Comparison of ENCODE assay signal across 18 cellular contexts in the genomic region with DNA sequence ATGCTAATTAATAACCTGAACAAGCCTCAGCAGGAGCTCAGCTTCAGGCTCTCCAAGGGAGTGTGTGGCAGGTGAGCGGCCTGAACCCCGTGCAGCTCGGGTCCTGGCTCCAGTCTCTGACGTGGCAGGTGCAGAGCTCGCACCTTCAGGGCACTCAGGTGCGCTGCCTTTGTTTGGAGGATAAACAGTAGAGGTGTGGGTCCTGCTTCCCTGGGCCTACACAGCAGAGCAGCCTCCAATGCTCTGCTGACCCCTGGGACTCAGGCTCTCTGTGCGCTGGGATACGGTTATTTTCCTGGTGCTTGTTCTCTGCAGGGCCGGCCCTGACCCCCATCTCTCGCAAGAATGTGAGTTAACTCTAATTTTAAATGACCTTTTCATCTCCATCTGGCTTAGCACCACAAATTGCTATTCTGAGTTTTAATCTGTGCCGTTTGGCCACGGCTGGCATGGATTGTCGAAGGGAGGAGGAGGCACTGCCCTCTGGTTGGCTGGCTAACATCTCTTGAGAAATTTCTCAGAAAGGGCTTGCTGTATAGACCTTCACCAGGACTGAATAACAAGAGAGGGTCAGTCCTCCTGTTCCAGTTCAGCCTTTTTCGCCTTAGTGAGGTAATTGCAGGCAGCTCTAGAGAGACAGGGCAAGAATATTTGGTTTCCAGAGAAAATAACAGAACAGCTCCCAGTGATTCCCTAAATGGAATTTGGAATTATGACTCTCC.
DNase-seq lines count a peak whose midpoint lies in the region; ATAC-seq and TF ChIP-seq lines count a peak whose summit lies in the region.
"Had no signal": no experiment of that assay in that cellular context is flagged by ENCODE, and none has a peak within 500 bp of the region (broad histone marks: within the 10 kb centered on the region; RNA-seq: fewer than 3 reads in every experiment).

No MANE protein-coding gene starts in this region.

- H3K9me3 Mint-ChIP-seq in T-helper 2 cell treated with Interferon-gamma antibody and Interleukin-4, amounts not matched to agents 5 μg/mL and 100 μg/mL, for 36 hours, result no peaks in the 10 kb centered on the region
- H3K9me3 Mint-ChIP-seq: activated T-cell treated with anti-CD3 and anti-CD28 coated beads, Interleukin-2, amount 50 U/mL, for 72 hours had no signal

- no peaks in the 10 kb centered on the region for H4K20me1 ChIP-seq in OCI-LY7 (ENCODE audit: insufficient read depth, low read length)
- no peaks in the 10 kb centered on the region for H4K20me1 ChIP-seq in SK-N-SH (ENCODE audit: insufficient read depth)

- H3K36me3 ChIP-seq in heart right ventricle (no peaks in the 10 kb centered on the region), OCI-LY7 (ENCODE audit: insufficient read depth, low read length) (no peaks in the 10 kb centered on the region), SK-N-SH (replicated peaks in 1 of 2; ENCODE audit: control insufficient read depth in 1 of 2, insufficient read depth in 2 of 2, low read length in 1 of 2) (no peaks in the 10 kb centered on the region)
- H3K36me3 ChIP-seq: SJCRH30 had no signal

- no peaks in the 10 kb centered on the region for H3K27me3 Mint-ChIP-seq in T-helper 2 cell treated with Interferon-gamma antibody and Interleukin-4, amounts not matched to agents 5 μg/mL and 100 μg/mL, for 36 hours (ENCODE audit: low read depth)

- intact Hi-C loops in heart right ventricle (cut with DNase I), result no loop called here
- intact Hi-C loops in OCI-LY7 (cut with micrococcal nuclease; ENCODE audit: unreplicated experiment), result no loop called here

- no peak overlapping the region for H3K27ac Mint-ChIP-seq in T-helper 2 cell treated with Interferon-gamma antibody and Interleukin-4, amounts not matched to agents 5 μg/mL and 100 μg/mL, for 36 hours
- H3K27ac Mint-ChIP-seq: activated CD8-positive, alpha-beta T cell treated with anti-CD3 and anti-CD28 coated beads, Interleukin-2, amount 10 ng/mL, durations not matched to agents 7 days and 5 days; activated naive CD8-positive, alpha-beta T cell; activated T-cell treated with anti-CD3 and anti-CD28 coated beads, Interleukin-2, amount 50 U/mL, for 72 hours; CD14-positive monocyte had no signal

- H3K27ac ChIP-seq in heart right ventricle (no peak overlapping the region), OCI-LY7 (ENCODE audit: low read depth, low read length, poor library complexity, severe bottlenecking) (no peak overlapping the region), SK-N-SH (ENCODE audit: low read depth in 2 of 2, low read length in 1 of 2) (no peak overlapping the region)
- H3K27ac ChIP-seq: body of pancreas, hepatocyte, SJCRH30 had no signal

- 72 to 86% methylated on average over 14 of the region's 14 CpGs for WGBS in heart right ventricle, 2 donors
- WGBS in SK-N-SH (ENCODE audit: low lambda C conversion rate), result 32% methylated on average over 14 of the region's 14 CpGs

- no peaks in the 10 kb centered on the region for H3K36me3 Mint-ChIP-seq in T-helper 2 cell treated with Interferon-gamma antibody and Interleukin-4, amounts not matched to agents 5 μg/mL and 100 μg/mL, for 36 hours (ENCODE audit: low read depth)
- H3K36me3 Mint-ChIP-seq: activated naive CD8-positive, alpha-beta T cell; CD14-positive monocyte had no signal

- peak in 5 of 8 donors; percentile 4 to 54 (median 40) for ATAC-seq in heart right ventricle
- ATAC-seq: activated CD8-positive, alpha-beta T cell treated with anti-CD3 and anti-CD28 coated beads, Interleukin-2, amount 10 ng/mL, durations not matched to agents 7 days and 5 days; activated T-cell treated with anti-CD3 and anti-CD28 coated beads, Interleukin-2, amount 50 U/mL, for 72 hours; body of pancreas had no signal

- TF ChIP-seq RAD21 in SK-N-SH (IDR thresholded peaks at IDR 0.05; ENCODE audit: low read length), result no peak

- H3K27me3 ChIP-seq in heart right ventricle, result no peaks in the 10 kb centered on the region
- no peaks in the 10 kb centered on the region for H3K27me3 ChIP-seq in SK-N-SH (ENCODE audit: insufficient read depth)
- H3K27me3 ChIP-seq: body of pancreas, hepatocyte, SJCRH30 had no signal

- H3F3A ChIP-seq in SK-N-SH (replicated peaks; ENCODE audit: insufficient read depth), result no peaks in the 10 kb centered on the region

- no peaks in the 10 kb centered on the region for H3K9me3 ChIP-seq in heart right ventricle
- no peaks in the 10 kb centered on the region for H3K9me3 ChIP-seq in OCI-LY7 (ENCODE audit: low read length)
- H3K9me3 ChIP-seq in SK-N-SH, result no peaks in the 10 kb centered on the region; the same call in none of the 2 replicates
- H3K9me3 ChIP-seq: body of pancreas, SJCRH30 had no signal

- TF ChIP-seq EP300 in SK-N-SH (IDR thresholded peaks at IDR 0.05; ENCODE audit: borderline replicate concordance in 1 of 2, low read depth in 1 of 2, low read length in 1 of 2), result no peak

- H3K9ac ChIP-seq in SK-N-SH, result no peak overlapping the region

- no peak overlapping the region for H3K4me3 ChIP-seq in heart right ventricle
- H3K4me3 ChIP-seq in OCI-LY7 (ENCODE audit: low read depth, low read length, poor library complexity, severe bottlenecking), result no peak overlapping the region
- H3K4me3 ChIP-seq in SK-N-SH (ENCODE audit: low read depth in 2 of 2, low read length in 1 of 2), result no peak overlapping the region
- H3K4me3 ChIP-seq: body of pancreas, hepatocyte, lung, SJCRH30 had no signal

- no peak for TF ChIP-seq CTCF in heart right ventricle (IDR thresholded peaks at IDR 0.05)
- no peak for TF ChIP-seq CTCF in OCI-LY7 (conservative IDR thresholded peaks at IDR 0.05; ENCODE audit: low read length)
- no peak for TF ChIP-seq CTCF in SK-N-SH (IDR thresholded peaks at IDR 0.05)

- H2AFZ ChIP-seq in OCI-LY7 (ENCODE audit: low read length) (no peak overlapping the region), SK-N-SH (ENCODE audit: low read depth) (no peak overlapping the region)
- H2AFZ ChIP-seq: hepatocyte had no signal

- H3K4me3 Mint-ChIP-seq in T-helper 2 cell treated with Interferon-gamma antibody and Interleukin-4, amounts not matched to agents 5 μg/mL and 100 μg/mL, for 36 hours, result no peak overlapping the region
- H3K4me3 Mint-ChIP-seq: activated CD8-positive, alpha-beta T cell treated with anti-CD3 and anti-CD28 coated beads, Interleukin-2, amount 10 ng/mL, durations not matched to agents 7 days and 5 days; activated naive CD8-positive, alpha-beta T cell; activated T-cell treated with anti-CD3 and anti-CD28 coated beads, Interleukin-2, amount 50 U/mL, for 72 hours; CD14-positive monocyte had no signal

- H3K4me2 ChIP-seq in OCI-LY7 (ENCODE audit: low read length) (no peak overlapping the region), SK-N-SH (no peak overlapping the region)
- H3K4me2 ChIP-seq: hepatocyte had no signal

- no TSS peak for BruUV-seq in OCI-LY7 (replicated peaks; lab: Mats Ljungman, UMichigan)

- H3K9me2 ChIP-seq in OCI-LY7 (ENCODE audit: insufficient read depth, low read length) (no peaks in the 10 kb centered on the region), SK-N-SH (no peaks in the 10 kb centered on the region)

- CTCF ChIA-PET in OCI-LY7 (lab: Charles Lee; ENCODE audit: unreplicated experiment) (no interaction called here), SK-N-SH (lab: Yijun Ruan, JAX) (interaction anchor here (0.7 to 0.9 kb wide), 2 partner anchors 29 to 84 kb away, joined by 3 read pairs; no protein-coding TSS in a partner anchor)

- DNase-seq in DMS153 (lab: John Stamatoyannopoulos, UW) (peak; percentile 82), NCI-H128 (lab: John Stamatoyannopoulos, UW; ENCODE audit: unreplicated experiment) (peak; percentile 37), NCI-H510A treated with DMSO at 0.1 percent for 48 hours (lab: John Stamatoyannopoulos, UW) (peak; percentile 72), heart right ventricle (no peak), OCI-LY7 (ENCODE audit: low spot score) (no peak), GM19240 (ENCODE audit: insufficient read length, low spot score) (no peak), SK-N-SH (no peak)
- no peak for DNase-seq in T-helper 2 cell treated with Interferon-gamma antibody and Interleukin-4, amounts not matched to agents 5 μg/mL and 100 μg/mL, for 36 hours (ENCODE audit: low spot score)
- DNase-seq: activated CD8-positive, alpha-beta T cell treated with anti-CD3 and anti-CD28 coated beads, Interleukin-2, amount 10 ng/mL, durations not matched to agents 7 days and 5 days; activated T-cell treated with anti-CD3 and anti-CD28 coated beads, Interleukin-2, amount 50 U/mL, for 72 hours; body of pancreas; KG1; NCI-H524 treated with DMSO at 0.1 percent for 48 hours; SJCRH30 had no signal

- H3K79me2 ChIP-seq in OCI-LY7 (ENCODE audit: insufficient read depth, low read depth, low read length), result no peaks in the 10 kb centered on the region
- H3K79me2 ChIP-seq in SK-N-SH (ENCODE audit: insufficient read depth), result no peaks in the 10 kb centered on the region
- H3K79me2 ChIP-seq: hepatocyte had no signal

- peaks cover 0 to 10% (median 0%) of the 10 kb centered on the region in 9 donors for H3K4me1 ChIP-seq in heart right ventricle
- no peaks in the 10 kb centered on the region for H3K4me1 ChIP-seq in OCI-LY7 (ENCODE audit: insufficient read depth, low read length, poor library complexity, severe bottlenecking)
- H3K4me1 ChIP-seq in SK-N-SH (ENCODE audit: control insufficient read depth in 1 of 2, insufficient read depth in 2 of 2, low read depth in 1 of 2, low read length in 1 of 2), result no peaks in the 10 kb centered on the region
- H3K4me1 ChIP-seq: body of pancreas, SJCRH30 had no signal

- POLR2A ChIA-PET in OCI-LY7 (lab: Charles Lee), result interaction anchor here (0.7 to 1.2 kb wide), 2 partner anchors 8 to 1299 kb away, joined by 3 read pairs; no protein-coding TSS in a partner anchor
- POLR2A ChIA-PET in SK-N-SH (lab: Yijun Ruan, JAX), result no interaction called here

- H3K4me1 Mint-ChIP-seq in T-helper 2 cell treated with Interferon-gamma antibody and Interleukin-4, amounts not matched to agents 5 μg/mL and 100 μg/mL, for 36 hours (ENCODE audit: low read depth), result no peaks in the 10 kb centered on the region
- H3K4me1 Mint-ChIP-seq: CD14-positive monocyte had no signal

TF ChIP-seq in SK-N-SH, 30 proteins besides CTCF, POLR2A, EP300 and RAD21 (continues in another document):
- no peak for TF ChIP-seq PBX3 (IDR thresholded peaks at IDR 0.05)

Comparison
In these comparisons a context has a peak if more than half of its experiments do, and no peak if none do; other contexts are left out.
1. DNase-seq: peak in DMS153 (single experiment), NCI-H128 (single experiment) and NCI-H510A treated with DMSO at 0.1 percent for 48 hours (single experiment); none in heart right ventricle (0 of 2), OCI-LY7 (single experiment), GM19240 (single experiment), T-helper 2 cell treated with Interferon-gamma antibody and Interleukin-4, amounts not matched to agents 5 μg/mL and 100 μg/mL, for 36 hours (single experiment) and SK-N-SH (single experiment).